In the genomic region with DNA sequence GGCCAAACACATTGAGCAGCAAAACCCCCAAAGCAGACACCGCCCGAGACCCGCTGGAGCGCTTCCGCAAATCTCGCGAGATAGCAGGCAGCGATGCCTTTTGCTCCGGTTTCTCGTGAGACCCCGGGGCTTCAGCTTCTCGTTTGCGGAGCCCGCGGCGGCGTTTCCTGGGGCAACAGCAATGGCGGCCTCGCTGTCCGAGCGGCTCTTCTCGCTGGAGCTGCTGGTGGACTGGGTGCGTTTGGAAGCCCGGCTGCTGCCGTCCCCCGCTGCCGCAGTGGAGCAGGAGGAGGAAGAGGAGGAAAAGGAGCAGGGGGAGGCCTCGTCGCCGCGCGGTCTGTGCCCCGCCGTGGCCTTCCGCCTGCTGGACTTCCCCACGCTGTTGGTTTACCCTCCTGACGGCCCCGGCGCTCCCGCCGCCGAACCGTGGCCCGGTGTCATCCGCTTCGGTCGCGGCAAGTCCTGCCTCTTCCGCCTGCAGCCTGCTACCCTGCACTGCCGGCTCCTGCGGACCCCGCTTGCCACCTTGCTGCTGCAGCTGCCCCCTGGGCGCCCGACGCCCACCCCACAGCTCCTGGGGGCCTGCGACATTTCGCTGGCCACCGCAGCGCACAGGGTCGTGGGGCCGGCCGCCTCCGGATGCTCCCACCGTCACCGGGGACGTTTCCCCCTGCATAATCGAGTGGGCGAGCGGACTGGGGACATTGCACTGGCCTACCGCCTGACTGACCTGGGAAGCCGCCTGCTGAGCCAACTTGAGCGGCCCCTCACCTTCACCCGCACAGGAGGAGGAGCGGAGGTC, we compare ENCODE assay signal across 8 cellular contexts. TPM values are rescaled to one million over a fixed set of nuclear protein-coding genes. Genes with fewer than 3 reads are reported as not detected.
DNase-seq lines count a peak whose midpoint lies in the region; ATAC-seq lines count a peak whose summit lies in the region.

A gene with protein sequence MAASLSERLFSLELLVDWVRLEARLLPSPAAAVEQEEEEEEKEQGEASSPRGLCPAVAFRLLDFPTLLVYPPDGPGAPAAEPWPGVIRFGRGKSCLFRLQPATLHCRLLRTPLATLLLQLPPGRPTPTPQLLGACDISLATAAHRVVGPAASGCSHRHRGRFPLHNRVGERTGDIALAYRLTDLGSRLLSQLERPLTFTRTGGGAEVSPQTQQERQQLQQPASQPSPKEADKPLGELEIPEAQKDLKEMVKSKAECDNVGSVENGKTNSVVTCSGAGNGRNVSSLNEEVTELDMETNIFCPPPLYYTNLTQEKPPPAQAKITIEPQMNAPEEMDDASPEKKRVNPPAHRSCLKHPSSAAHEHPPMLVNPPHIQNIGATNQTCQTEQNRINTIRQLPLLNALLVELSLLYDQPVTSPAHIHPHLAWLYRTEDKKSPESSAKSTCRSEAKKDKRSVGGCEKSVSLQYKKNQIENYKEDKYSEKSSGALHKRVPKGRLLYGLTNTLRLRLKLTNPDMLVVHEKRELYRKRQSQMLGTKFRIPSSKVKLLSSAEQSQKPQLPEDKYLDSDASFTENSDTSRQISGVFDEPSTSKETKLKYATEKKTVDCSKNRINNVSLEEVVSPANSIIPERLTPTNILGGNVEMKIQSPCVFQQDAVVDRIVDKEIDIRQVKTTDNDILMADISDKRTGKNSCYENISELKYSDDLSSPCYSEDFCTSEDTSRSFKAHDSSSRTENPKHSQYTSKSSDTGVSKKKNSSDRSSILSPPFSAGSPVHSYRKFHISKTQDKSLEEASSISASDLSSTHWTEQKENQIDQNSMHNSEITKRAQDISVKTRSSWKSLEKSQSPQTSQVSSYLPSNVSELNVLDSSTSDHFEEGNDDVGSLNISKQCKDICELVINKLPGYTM (plus strand): TSS at position 148 of the 802 bp plus-strand sequence. CDS start 34 bp downstream, at position 182.

- no peak within 1 kb of the TSS for H3K4me3 ChIP-seq in HAP-1

- no peaks in the 10 kb centered on the region for H3K36me3 ChIP-seq in HAP-1 (replicated peaks)

- H3K9me3 Mint-ChIP-seq in memory B cell = peaks cover 14% of the 10 kb centered on the region

- DNase-seq in NCI-H460 (ENCODE audit: extremely low read depth, low read depth) (peak; percentile 28), memory B cell (ENCODE audit: low spot score in 2 of 2) (peak; percentile 52 to 53), HAP-1 (ENCODE audit: low spot score in 2 of 2) (no peak)
- peak; percentile 38 to 53 for DNase-seq in activated CD8-positive, alpha-beta memory T cell treated with anti-CD3 and anti-CD28 coated beads for 4 hours (ENCODE audit: low read depth in 2 of 2)
- peak; percentile 31 for DNase-seq in effector CD8-positive, alpha-beta T cell (lab: John Stamatoyannopoulos, UW)
- peak; percentile 43 to 56 (median 53) for DNase-seq in stimulated activated CD4-positive, alpha-beta T cell treated with anti-CD3 and anti-CD28 coated beads, TNF-alpha, amount 100 ng/mL, for 4 hours (ENCODE audit: low read depth in 3 of 3)

- peaks cover 2% of the 10 kb centered on the region for H3K27me3 Mint-ChIP-seq in memory B cell

- H3K27ac Mint-ChIP-seq in memory B cell = peak within 1 kb of the TSS; percentile 70

- H3K4me1 ChIP-seq in HAP-1 = 0 out of 2 replicates have a peak, but pooled peaks cover 2% of the 10 kb centered on the region

- peaks cover 16% of the 10 kb centered on the region for H3K4me1 Mint-ChIP-seq in memory B cell

- ATAC-seq in GM18499 (IDR thresholded peaks at IDR 0.05; ENCODE audit: insufficient read depth, unreplicated experiment) (peak; percentile 68), HG02970 (IDR thresholded peaks at IDR 0.05; ENCODE audit: low FRiP score, unreplicated experiment) (peak; percentile 92), memory B cell (ENCODE audit: low read depth) (peak; percentile 79)

- peak within 1 kb of the TSS; percentile 85 for H3K4me3 Mint-ChIP-seq in memory B cell

- no peaks in the 10 kb centered on the region for H3K36me3 Mint-ChIP-seq in memory B cell

- H3K9me3 ChIP-seq in HAP-1 = no peaks in the 10 kb centered on the region

- in situ Hi-C loops in HAP-1 (cut with MboI; ENCODE audit: low sequenced_read_pairs) = no loop called here

- no peaks in the 10 kb centered on the region for H3K27me3 ChIP-seq in HAP-1 (ENCODE audit: low read depth)

RNA-seq across cellular contexts. Expression of the gene that starts here (rescaled TPM):
- 0.59 and 1.1 TPM in 2 replicates for total RNA-seq in NCI-H460 (2014; rRNA removed; shearing (Covaris generic))
- 0.10 and 0.58 TPM in 2 replicates for polyA plus RNA-seq in NCI-H460 (2014; cell fraction: nucleus; rRNA removed)

Comparison
In these comparisons a context has a peak if more than half of its experiments do, and no peak if none do; other contexts are left out.
1. DNase-seq: peak in NCI-H460 (single experiment), activated CD8-positive, alpha-beta memory T cell treated with anti-CD3 and anti-CD28 coated beads for 4 hours (2 of 2), effector CD8-positive, alpha-beta T cell (single experiment), memory B cell (2 of 2) and stimulated activated CD4-positive, alpha-beta T cell treated with anti-CD3 and anti-CD28 coated beads, TNF-alpha, amount 100 ng/mL, for 4 hours (3 of 3); none in HAP-1 (0 of 2).
2. Peak in every context shown above with its lines, with median percentiles within 50 percentile points of each other: ATAC-seq.